17 cellular contexts compared by ENCODE assay signal in the genomic region with DNA sequence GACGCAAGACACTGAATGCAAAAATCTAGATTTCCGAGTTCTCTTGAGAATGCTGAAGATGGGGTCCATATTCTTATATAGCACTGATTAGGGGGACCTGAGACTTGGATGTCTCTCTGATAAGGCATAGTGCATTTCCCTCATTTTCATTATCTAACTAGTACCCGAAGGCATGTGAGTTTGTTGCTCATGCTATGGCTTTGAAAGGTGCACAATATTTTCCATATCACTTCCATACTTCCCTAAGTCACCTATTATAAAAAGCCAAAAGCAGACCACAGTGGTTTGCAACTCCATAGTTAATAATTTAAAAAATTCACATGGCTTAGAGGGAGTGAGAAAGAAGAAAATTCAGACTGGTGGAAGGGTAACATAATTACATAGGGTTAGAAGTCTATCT. TPM values are rescaled to one million over a fixed set of nuclear protein-coding genes. Genes with fewer than 3 reads are reported as not detected.
DNase-seq lines count a peak whose midpoint lies in the region; ATAC-seq and TF ChIP-seq lines count a peak whose summit lies in the region.
"Had no signal": no experiment of that assay in that cellular context is flagged by ENCODE, and none has a peak within 500 bp of the region (broad histone marks: within the 10 kb centered on the region; RNA-seq: fewer than 3 reads in every experiment).

No MANE protein-coding gene starts in this region.

- BruUV-seq in MCF 10A (replicated peaks; lab: Mats Ljungman, UMichigan): no TSS peak

- H3K4me2 ChIP-seq in fibroblast of lung (ENCODE audit: extremely low read depth, insufficient read depth, low read length): peak overlapping the region; percentile 96

- H3K36me3 ChIP-seq in breast epithelium: no peaks in the 10 kb centered on the region
- no peaks in the 10 kb centered on the region for H3K36me3 ChIP-seq in fibroblast of lung (ENCODE audit: control insufficient read depth, insufficient read depth, low read length)
- H3K36me3 ChIP-seq in WERI-Rb-1: no peaks in the 10 kb centered on the region
- H3K36me3 ChIP-seq: BE2C, MG63 had no signal

- no peaks in the 10 kb centered on the region for H3K27me3 Mint-ChIP-seq in MCF 10A (ENCODE audit: insufficient read depth, unreplicated experiment)
- H3K27me3 Mint-ChIP-seq in activated CD4-positive, alpha-beta memory T cell treated with anti-CD3 and anti-CD28 coated beads for 36 hours: no peaks in the 10 kb centered on the region
- H3K27me3 Mint-ChIP-seq in type B pancreatic cell: no peaks in the 10 kb centered on the region

- DNase-seq in MCF 10A (ENCODE audit: unreplicated experiment) (no peak), breast epithelium (ENCODE audit: low spot score in 2 of 2) (no peak), fibroblast of lung (ENCODE audit: low read depth in 2 of 2) (no peak), type B pancreatic cell (ENCODE audit: extremely low spot score, unreplicated experiment) (no peak), WERI-Rb-1 (no peak), superior temporal gyrus (ENCODE audit: extremely low spot score) (no peak)
- no peak for DNase-seq in activated CD4-positive, alpha-beta memory T cell treated with anti-CD3 and anti-CD28 coated beads for 36 hours
- DNase-seq: activated CD4-positive, CD25-positive, alpha-beta regulatory T cell; activated gamma-delta T cell treated with Interleukin-2 at 50 U/mL for 16 hours; BE2C; foreskin fibroblast; kidney glomerular epithelial cell; MG63; NCI-H345; SIG-M5 had no signal

- peaks cover 25% of the 10 kb centered on the region for H3K4me1 Mint-ChIP-seq in MCF 10A (ENCODE audit: insufficient read depth, unreplicated experiment)
- H3K4me1 Mint-ChIP-seq in activated CD4-positive, alpha-beta memory T cell treated with anti-CD3 and anti-CD28 coated beads for 36 hours (ENCODE audit: low read depth): peaks cover 35% of the 10 kb centered on the region
- peaks cover 22% of the 10 kb centered on the region for H3K4me1 Mint-ChIP-seq in type B pancreatic cell (ENCODE audit: unreplicated experiment)

- no peaks in the 10 kb centered on the region for H3K9me3 ChIP-seq in breast epithelium
- no peaks in the 10 kb centered on the region for H3K9me3 ChIP-seq in fibroblast of lung (ENCODE audit: control insufficient read depth, insufficient read depth, low read depth, low read length)
- no peaks in the 10 kb centered on the region for H3K9me3 ChIP-seq in WERI-Rb-1 (ENCODE audit: severe bottlenecking)
- H3K9me3 ChIP-seq: BE2C, MG63 had no signal

- H3K27ac Mint-ChIP-seq in MCF 10A (ENCODE audit: low read depth, unreplicated experiment) (peak overlapping the region; percentile 96), type B pancreatic cell (peak overlapping the region; percentile 97)
- no peak overlapping the region for H3K27ac Mint-ChIP-seq in activated CD4-positive, alpha-beta memory T cell treated with anti-CD3 and anti-CD28 coated beads for 36 hours

- H3K27ac ChIP-seq in breast epithelium: no peak overlapping the region
- no peak overlapping the region for H3K27ac ChIP-seq in fibroblast of lung (ENCODE audit: insufficient read depth, low read length)
- H3K27ac ChIP-seq in WERI-Rb-1: no peak overlapping the region

- CTCF ChIA-PET in MCF 10A (lab: Yijun Ruan, JAX): interaction anchor here (0.7 to 7.3 kb wide), 6 partner anchors 19 to 227 kb away, joined by 3 to 82 read pairs (median 4); no protein-coding TSS in a partner anchor
- CTCF ChIA-PET in activated CD4-positive, alpha-beta memory T cell treated with anti-CD3 and anti-CD28 coated beads for 36 hours (lab: Charles Lee): no interaction called here

- TF ChIP-seq POLR2A in breast epithelium (IDR thresholded peaks at IDR 0.05): no peak

- H3K9me3 Mint-ChIP-seq in MCF 10A (ENCODE audit: unreplicated experiment) (no peaks in the 10 kb centered on the region), type B pancreatic cell (no peaks in the 10 kb centered on the region)
- H3K9me3 Mint-ChIP-seq in activated CD4-positive, alpha-beta memory T cell treated with anti-CD3 and anti-CD28 coated beads for 36 hours: no peaks in the 10 kb centered on the region

- H3K4me3 ChIP-seq in breast epithelium (no peak overlapping the region), fibroblast of lung (replicated peaks in 1 of 4; ENCODE audit: control extremely low read depth in 1 of 4, insufficient read depth in 1 of 4, low read depth in 3 of 4, low read length in 4 of 4) (peak overlapping the region in 3 of 4 experiments; percentile 82 to 98 (median 87)), WERI-Rb-1 (ENCODE audit: low read depth, low read length) (no peak overlapping the region)

- H3K4me3 Mint-ChIP-seq in MCF 10A (ENCODE audit: unreplicated experiment): peak overlapping the region; percentile 99
- H3K4me3 Mint-ChIP-seq in activated CD4-positive, alpha-beta memory T cell treated with anti-CD3 and anti-CD28 coated beads for 36 hours: peak overlapping the region; percentile 98
- H3K4me3 Mint-ChIP-seq in type B pancreatic cell: peak overlapping the region; percentile 97

- TF ChIP-seq CTCF in MCF 10A (IDR thresholded peaks at IDR 0.05; ENCODE audit: unreplicated experiment) (no peak), breast epithelium (IDR thresholded peaks at IDR 0.05) (no peak), fibroblast of lung (conservative IDR thresholded peaks at IDR 0.05 in 1 of 2, IDR thresholded peaks at IDR 0.05 in 1 of 2; ENCODE audit: low read depth in 1 of 2, low read length in 2 of 2) (no peak), type B pancreatic cell (conservative IDR thresholded peaks at IDR 0.05) (no peak), WERI-Rb-1 (IDR thresholded peaks at IDR 0.05; ENCODE audit: low read depth, low read length) (no peak)

- intact Hi-C loops in MCF 10A (cut with micrococcal nuclease) (loop anchor here (10.0 kb wide), 2 partner anchors 106 to 206 kb away; no protein-coding TSS in a partner anchor), breast epithelium (cut with DNase I; ENCODE audit: low total_unique reads) (loop anchor here (5.0 kb wide), 1 partner anchor 1164 kb away; no protein-coding TSS in a partner anchor)
- intact Hi-C loops in activated CD4-positive, alpha-beta memory T cell treated with anti-CD3 and anti-CD28 coated beads for 36 hours (cut with micrococcal nuclease): no loop called here

- H3K4me1 ChIP-seq in breast epithelium (peaks cover 0 to 5% of the 10 kb centered on the region in 2 donors), fibroblast of lung (ENCODE audit: control insufficient read depth, extremely low read depth, insufficient read depth, low read length) (no peaks in the 10 kb centered on the region)
- H3K4me1 ChIP-seq: BE2C had no signal

- POLR2A ChIA-PET in MCF 10A (lab: Yijun Ruan, JAX): interaction anchor here (0.6 to 5.4 kb wide), 13 partner anchors 8 to 200 kb away, joined by 3 to 148 read pairs (median 6); no protein-coding TSS in a partner anchor
- POLR2A ChIA-PET in activated CD4-positive, alpha-beta memory T cell treated with anti-CD3 and anti-CD28 coated beads for 36 hours (lab: Charles Lee): no interaction called here

- H3K36me3 Mint-ChIP-seq in MCF 10A (ENCODE audit: insufficient read depth, unreplicated experiment) (peaks cover 18% of the 10 kb centered on the region), type B pancreatic cell (peaks cover 9% of the 10 kb centered on the region)
- H3K36me3 Mint-ChIP-seq in activated CD4-positive, alpha-beta memory T cell treated with anti-CD3 and anti-CD28 coated beads for 36 hours: peaks cover 6% of the 10 kb centered on the region

- no peak overlapping the region for H3K9ac ChIP-seq in fibroblast of lung (ENCODE audit: insufficient read depth, low read length)

- H4K20me1 ChIP-seq in fibroblast of lung (ENCODE audit: control insufficient read depth, extremely low read depth, insufficient read depth, low read length): no peaks in the 10 kb centered on the region

- peaks cover 54% of the 10 kb centered on the region for H3K79me2 ChIP-seq in fibroblast of lung (ENCODE audit: control insufficient read depth, insufficient read depth, low read length)

- ATAC-seq in GM21390 (IDR thresholded peaks at IDR 0.05; ENCODE audit: unreplicated experiment): no peak

- no peaks in the 10 kb centered on the region for H3K27me3 ChIP-seq in breast epithelium
- no peaks in the 10 kb centered on the region for H3K27me3 ChIP-seq in fibroblast of lung (ENCODE audit: control insufficient read depth, insufficient read depth, low read length)
- H3K27me3 ChIP-seq in WERI-Rb-1 (ENCODE audit: insufficient read depth, low read depth, severe bottlenecking): no peaks in the 10 kb centered on the region
- H3K27me3 ChIP-seq: BE2C, MG63 had no signal

- no peak overlapping the region for H2AFZ ChIP-seq in fibroblast of lung (ENCODE audit: low read length)

RNA-seq across cellular contexts. Expression of a gene that starts 1.7 kb away (rescaled TPM):
- 38.3 and 42.2 TPM in 2 replicates for total RNA-seq in MCF 10A (2022)
- 10 to 100 TPM; 29.3 to 40.4 (median 32.1) TPM for total RNA-seq in breast epithelium
- total RNA-seq in activated CD4-positive, alpha-beta memory T cell treated with anti-CD3 and anti-CD28 coated beads for 36 hours: 10 to 100 TPM; 22.3 to 24.3 TPM
- 75.8 and 83.9 TPM in 2 replicates for total RNA-seq in fibroblast of lung
- polyA plus RNA-seq in fibroblast of lung: 37.6 and 40.2 TPM in 2 replicates
- polyA plus RNA-seq in fibroblast of lung (2012): 22.5 and 25.7 TPM in 2 replicates
- 17.5 and 24.5 TPM in 2 replicates for polyA minus RNA-seq in fibroblast of lung (ENCODE audit: low replicate concordance)
- total RNA-seq in type B pancreatic cell (ENCODE audit: low replicate concordance): 24.7 and 34.8 TPM in 2 replicates

RNA-seq across cellular contexts. Expression of a gene that starts 34.5 kb away (rescaled TPM):
- total RNA-seq in MCF 10A (2022) (not detected in 2 replicates), breast epithelium (not detected), fibroblast of lung (not detected in 2 replicates), type B pancreatic cell (ENCODE audit: low replicate concordance) (not detected in 2 replicates)
- total RNA-seq in activated CD4-positive, alpha-beta memory T cell treated with anti-CD3 and anti-CD28 coated beads for 36 hours: not detected
- not detected in 2 replicates for polyA plus RNA-seq in fibroblast of lung
- polyA plus RNA-seq in fibroblast of lung (2012): not detected in 2 replicates
- polyA minus RNA-seq in fibroblast of lung (ENCODE audit: low replicate concordance): not detected in 2 replicates
- total RNA-seq: osteoblast had no signal

Comparison
In these comparisons a context has a peak if more than half of its experiments do, and no peak if none do; other contexts are left out.
1. H3K4me3 ChIP-seq: peak in fibroblast of lung (3 of 4); none in breast epithelium (0 of 3) and WERI-Rb-1 (single experiment).
2. Peak in every context shown above with its lines, with median percentiles within 50 percentile points of each other: H3K4me3 Mint-ChIP-seq.